ENCODE assay signal across 30 cellular contexts in genomic region chr6:166683477-166683876, GRCh38. TPM values are rescaled to one million over a fixed set of nuclear protein-coding genes. Genes with fewer than 3 reads are reported as not detected.
DNase-seq lines count a peak whose midpoint lies in the region; ATAC-seq, FAIRE-seq and TF ChIP-seq lines count a peak whose summit lies in the region.
"Had no signal": no experiment of that assay in that cellular context is flagged by ENCODE, and none has a peak within 500 bp of the region (broad histone marks: within the 10 kb centered on the region; RNA-seq: fewer than 3 reads in every experiment).

No MANE protein-coding gene starts in this region.

- no peak for FAIRE-seq in pancreas (lab: Jason Lieb, UNC)
- no peak for FAIRE-seq in H54 (lab: Jason Lieb, UNC)
- FAIRE-seq: endometrium had no signal

- peaks cover 0 to 18% (median 3%) of the 10 kb centered on the region in 3 donors for H3K4me1 ChIP-seq in pancreas
- H3K4me1 ChIP-seq: heart left ventricle, parathyroid adenoma, Peyer's patch, right lobe of liver had no signal

- WGBS in pancreas, 2 donors, result 38 to 42% methylated on average over 10 of the region's 10 CpGs

- no peak for TF ChIP-seq POLR2A in H54 (IDR thresholded peaks at IDR 0.05; ENCODE audit: low read depth, low read length)

- DNase-seq in ELR (ENCODE audit: low read depth), result peak; percentile 2
- peak; percentile 9 for DNase-seq in amniotic epithelial cell (ENCODE audit: low read depth)
- peak; percentile 30 for DNase-seq in epithelial cell of proximal tubule (ENCODE audit: low read depth)
- DNase-seq in pancreas, result peak in 3 of 6 donors; percentile 67 to 79 (median 76)
- no peak for DNase-seq in H54 (ENCODE audit: insufficient read length, low spot score)
- DNase-seq in NCI-H69 (lab: John Stamatoyannopoulos, UW), result no peak
- no peak for DNase-seq in NCI-H1417 (lab: John Stamatoyannopoulos, UW)
- DNase-seq: ACHN; activated B cell treated with CpG ODN at 0.5 μM for 24 hours; activated CD4-positive, alpha-beta T cell treated with anti-CD3 and anti-CD28 coated beads, Interleukin-2, amount 50 U/mL, for 4 hours; activated naive CD4-positive, alpha-beta T cell treated with anti-CD3 and anti-CD28 coated beads for 36 hours; amniotic stem cell; heart left ventricle; NCI-H1092 treated with DMSO at 0.1 percent for 48 hours; NCI-H2029; NCI-H526 treated with DMSO at 0.1 percent for 48 hours; nephron progenitor cell; right lobe of liver; stimulated activated CD4-positive, alpha-beta T cell treated with anti-CD3 and anti-CD28 coated beads, Interleukin-12 subunit alpha, Interleukin-12 subunit beta, amount 100 ng/mL, for 4 hours; stimulated activated CD4-positive, alpha-beta T cell treated with anti-CD3 and anti-CD28 coated beads, Interleukin-4, amount 100 ng/mL, for 24 hours; T-cell; trophoblast cell had no signal

- intact Hi-C loops in pancreas (cut with DNase I), result no loop called here

- TF ChIP-seq CTCF in epithelial cell of proximal tubule (conservative IDR thresholded peaks at IDR 0.05; ENCODE audit: low read depth, low read length), result no peak
- no peak for TF ChIP-seq CTCF in pancreas (IDR thresholded peaks at IDR 0.05)

- H3K27me3 ChIP-seq in pancreas, result no peaks in the 10 kb centered on the region
- H3K27me3 ChIP-seq: BLaER1, heart left ventricle, Peyer's patch, right lobe of liver had no signal

- H3K4me3 ChIP-seq in epithelial cell of proximal tubule (ENCODE audit: low read depth, low read length), result no peak overlapping the region
- H3K4me3 ChIP-seq in pancreas, result no peak overlapping the region
- H3K4me3 ChIP-seq: BLaER1, coronary artery, heart left ventricle, lung, Peyer's patch, right lobe of liver had no signal

- no peaks in the 10 kb centered on the region for H3K9me3 ChIP-seq in pancreas
- H3K9me3 ChIP-seq: heart left ventricle, Peyer's patch, right lobe of liver had no signal

- H3K36me3 ChIP-seq in pancreas, result no peaks in the 10 kb centered on the region
- H3K36me3 ChIP-seq: BLaER1, heart left ventricle, Peyer's patch, right lobe of liver had no signal

- H3K27ac ChIP-seq in pancreas, result peak overlapping the region in 2 of 4 donors; percentile 11 to 71
- H3K27ac ChIP-seq: BLaER1, coronary artery, heart left ventricle, parathyroid adenoma, Peyer's patch, right lobe of liver had no signal

- ATAC-seq in pancreas, result peak; percentile 74 to 88 (median 84)
- ATAC-seq in activated CD4-positive, CD25-positive, alpha-beta regulatory T cell treated with anti-CD3 and anti-CD28 coated beads, Interleukin-2, amount 50 U/mL, for 24 hours, result no peak
- ATAC-seq: heart left ventricle; right lobe of liver; stimulated activated effector memory CD8-positive, alpha-beta T cell treated with anti-CD3 and anti-CD28 coated beads, Interleukin-12 subunit alpha, Interleukin-12 subunit beta, amount 100 ng/mL, for 72 hours; T-cell had no signal

RNA-seq across cellular contexts. Expression of gene RPS6KA2, which starts 56.4 kb away (rescaled TPM):
- total RNA-seq in epithelial cell of proximal tubule (16.1 and 20.8 TPM in 2 replicates), pancreas (10 to 100 TPM; 17.3 to 95.4 (median 23.6) TPM)
- polyA plus RNA-seq in pancreas, result 10 to 100 TPM in 1 of 2 donors, 1 to 10 TPM in 1; 7.9 to 11.2 TPM

Comparison
In these comparisons a context has a peak if more than half of its experiments do, and no peak if none do; other contexts are left out.
1. DNase-seq: peak in ELR (single experiment), amniotic epithelial cell (single experiment) and epithelial cell of proximal tubule (single experiment); none in H54 (single experiment), NCI-H69 (single experiment) and NCI-H1417 (0 of 3).
2. ATAC-seq: peak in pancreas (4 of 4); none in activated CD4-positive, CD25-positive, alpha-beta regulatory T cell treated with anti-CD3 and anti-CD28 coated beads, Interleukin-2, amount 50 U/mL, for 24 hours (0 of 2).